Comparison of ENCODE assay signal across 16 cellular contexts in the genomic region with DNA sequence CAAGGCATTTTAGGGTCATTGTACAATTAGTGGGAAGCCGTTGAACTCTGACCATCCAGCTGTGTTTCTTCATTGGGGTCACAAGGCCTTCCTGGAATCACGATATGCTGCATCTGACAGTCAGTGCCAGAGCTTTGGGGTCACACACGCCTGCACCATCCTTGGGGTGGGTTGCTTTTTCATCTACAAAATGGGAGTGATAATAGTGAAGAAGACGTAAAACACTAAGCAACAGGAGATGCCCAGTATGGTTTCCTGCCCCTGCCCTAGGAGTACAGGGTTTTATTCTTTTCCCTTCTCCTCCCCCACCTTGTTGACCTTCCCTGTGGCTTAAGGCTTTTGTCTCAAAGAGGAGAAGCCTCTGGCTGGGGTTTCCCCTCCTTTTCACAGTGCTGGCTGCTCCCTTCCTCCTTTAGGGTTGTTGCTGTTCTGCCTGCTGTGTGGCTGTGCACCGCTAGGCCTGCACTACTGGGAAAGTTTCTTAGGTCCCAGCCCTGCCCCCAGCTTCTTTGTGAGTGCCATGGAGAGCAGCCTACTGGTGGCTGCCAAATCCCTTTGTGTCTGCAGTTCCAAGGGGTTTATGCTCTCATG.
A peak's percentile ranks its signal among the peaks of the same experiment; 100 is the strongest.
DNase-seq lines count a peak whose midpoint lies in the region; ATAC-seq and TF ChIP-seq lines count a peak whose summit lies in the region.
"Had no signal": no experiment of that assay in that cellular context is flagged by ENCODE, and none has a peak within 500 bp of the region (broad histone marks: within the 10 kb centered on the region; RNA-seq: fewer than 3 reads in every experiment).

No MANE protein-coding gene starts in this region.

- H3K27me3 Mint-ChIP-seq in activated CD8-positive, alpha-beta T cell treated with anti-CD3 and anti-CD28 coated beads for 36 hours, result no peaks in the 10 kb centered on the region

- CTCF ChIA-PET in activated CD8-positive, alpha-beta T cell treated with anti-CD3 and anti-CD28 coated beads for 36 hours (lab: Charles Lee), result interaction anchor here (1.1 kb wide), 1 partner anchor 11 kb away, joined by 3 read pairs; no protein-coding TSS in a partner anchor

- H3K36me3 Mint-ChIP-seq in activated CD8-positive, alpha-beta T cell treated with anti-CD3 and anti-CD28 coated beads for 36 hours (ENCODE audit: low read depth), result no peaks in the 10 kb centered on the region

- H3K9me2 ChIP-seq in Karpas-422 (replicated peaks; ENCODE audit: insufficient read depth, low read length), result no peaks in the 10 kb centered on the region

- H3K4me3 Mint-ChIP-seq in activated CD8-positive, alpha-beta T cell treated with anti-CD3 and anti-CD28 coated beads for 36 hours, result no peak overlapping the region
- H3K4me3 Mint-ChIP-seq: T-helper 2 cell treated with Interferon-gamma antibody and Interleukin-4, amounts not matched to agents 5 μg/mL and 100 μg/mL, for 36 hours had no signal

- H3K9me3 ChIP-seq in Karpas-422 (ENCODE audit: low read length), result no peaks in the 10 kb centered on the region
- H3K9me3 ChIP-seq: BE2C, transverse colon had no signal

- intact Hi-C loops in activated CD8-positive, alpha-beta T cell treated with anti-CD3 and anti-CD28 coated beads for 36 hours (cut with micrococcal nuclease), result no loop called here

- ATAC-seq in HG02759 (IDR thresholded peaks at IDR 0.05; ENCODE audit: unreplicated experiment), result peak; percentile 71
- ATAC-seq in activated CD8-positive, alpha-beta T cell treated with anti-CD3 and anti-CD28 coated beads for 36 hours, result no peak

- no peak overlapping the region for H3K4me3 ChIP-seq in Karpas-422 (ENCODE audit: low read length)
- H3K4me3 ChIP-seq: PC-9, transverse colon had no signal

- H3K4me2 ChIP-seq in Karpas-422 (ENCODE audit: low read depth, low read length, poor library complexity, severe bottlenecking), result no peak overlapping the region
- H3K4me2 ChIP-seq: PC-9 had no signal

- no peaks in the 10 kb centered on the region for H3K4me1 Mint-ChIP-seq in activated CD8-positive, alpha-beta T cell treated with anti-CD3 and anti-CD28 coated beads for 36 hours (ENCODE audit: low read depth)

- POLR2A ChIA-PET in activated CD8-positive, alpha-beta T cell treated with anti-CD3 and anti-CD28 coated beads for 36 hours (lab: Charles Lee), result no interaction called here

- no peak overlapping the region for H3K27ac ChIP-seq in Karpas-422 (ENCODE audit: low read length)
- H3K27ac ChIP-seq: epithelial cell of prostate, PC-9, transverse colon had no signal

- no peaks in the 10 kb centered on the region for H3K36me3 ChIP-seq in Karpas-422 (ENCODE audit: insufficient read depth, low read length)
- H3K36me3 ChIP-seq: BE2C, transverse colon had no signal

- no peaks in the 10 kb centered on the region for H3K27me3 ChIP-seq in Karpas-422 (ENCODE audit: low read length)
- H3K27me3 ChIP-seq: BE2C, transverse colon had no signal

- in situ Hi-C loops in GM13977 (cut with MboI; ENCODE audit: low pct_unique_long_range_greater_than_20kb, low sequenced_read_pairs, unreplicated experiment), result no loop called here

- no peak overlapping the region for H3K9ac ChIP-seq in Karpas-422 (ENCODE audit: low read length)

- DNase-seq in GM13977 (ENCODE audit: low spot score) (peak; percentile 24), UCSD-AML1 (lab: John Stamatoyannopoulos, UW; ENCODE audit: unreplicated experiment) (peak; percentile 39), kidney tubule cell (ENCODE audit: low spot score) (peak; percentile 65), NCI-H526 treated with DMSO at 0.1 percent for 48 hours (lab: John Stamatoyannopoulos, UW) (no peak), COLO829 (ENCODE audit: low spot score) (no peak), Karpas-422 (no peak)
- DNase-seq in activated CD8-positive, alpha-beta T cell treated with anti-CD3 and anti-CD28 coated beads for 36 hours, result no peak
- DNase-seq: activated CD8-positive, alpha-beta memory T cell treated with anti-CD3 and anti-CD28 coated beads, Interleukin-2, amount 50 U/mL, for 48 hours; BE2C; GDM1; NCI-H2029 treated with DMSO at 0.1 percent for 48 hours; PC-9; transverse colon had no signal

- H3K4me1 ChIP-seq in Karpas-422 (ENCODE audit: low read length), result no peaks in the 10 kb centered on the region
- H3K4me1 ChIP-seq: BE2C had no signal

- H3K27ac Mint-ChIP-seq in activated CD8-positive, alpha-beta T cell treated with anti-CD3 and anti-CD28 coated beads for 36 hours, result no peak overlapping the region
- H3K27ac Mint-ChIP-seq: T-helper 2 cell treated with Interferon-gamma antibody and Interleukin-4, amounts not matched to agents 5 μg/mL and 100 μg/mL, for 36 hours had no signal

- peak; percentile 0 for TF ChIP-seq CTCF in GM13977 (IDR thresholded peaks at IDR 0.05; ENCODE audit: extremely low read depth, insufficient read depth, missing control alignments)
- TF ChIP-seq CTCF in activated CD8-positive, alpha-beta T cell treated with anti-CD3 and anti-CD28 coated beads for 36 hours (IDR thresholded peaks at IDR 0.05), result no peak

- H3K9me3 Mint-ChIP-seq in activated CD8-positive, alpha-beta T cell treated with anti-CD3 and anti-CD28 coated beads for 36 hours, result no peaks in the 10 kb centered on the region
- H3K9me3 Mint-ChIP-seq: T-helper 2 cell treated with Interferon-gamma antibody and Interleukin-4, amounts not matched to agents 5 μg/mL and 100 μg/mL, for 36 hours had no signal

- H3K79me2 ChIP-seq in Karpas-422 (ENCODE audit: low read length), result no peaks in the 10 kb centered on the region

- H4K20me1 ChIP-seq in Karpas-422 (ENCODE audit: insufficient read depth, low read depth, low read length), result no peaks in the 10 kb centered on the region

- H2AFZ ChIP-seq in Karpas-422 (ENCODE audit: low read length), result no peak overlapping the region
- H2AFZ ChIP-seq: PC-9 had no signal

Comparison
In these comparisons a context has a peak if more than half of its experiments do, and no peak if none do; other contexts are left out.
1. DNase-seq: peak in GM13977 (single experiment), UCSD-AML1 (single experiment) and kidney tubule cell (single experiment); none in activated CD8-positive, alpha-beta T cell treated with anti-CD3 and anti-CD28 coated beads for 36 hours (single experiment), NCI-H526 treated with DMSO at 0.1 percent for 48 hours (single experiment), COLO829 (single experiment) and Karpas-422 (single experiment).